20 cellular contexts compared by ENCODE assay signal in the genomic region with DNA sequence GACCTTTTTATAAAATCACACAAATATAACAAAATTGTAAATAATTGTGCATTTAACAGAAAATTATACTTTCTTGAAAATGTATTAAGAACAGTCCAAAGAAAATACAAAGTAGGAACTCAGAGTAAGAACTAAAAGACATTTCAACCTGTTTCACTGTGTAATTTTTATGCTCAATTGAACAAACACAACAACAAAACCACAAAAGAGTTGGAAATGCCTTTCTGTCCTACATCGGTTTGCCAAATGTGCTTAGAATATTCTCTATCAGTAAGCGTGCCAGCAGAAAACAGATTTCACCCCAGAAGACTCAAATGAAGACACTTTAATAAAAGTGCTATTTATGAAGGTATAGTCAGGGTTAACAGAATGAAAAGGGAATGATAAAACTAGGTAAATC.
DNase-seq lines count a peak whose midpoint lies in the region; ATAC-seq, FAIRE-seq and TF ChIP-seq lines count a peak whose summit lies in the region.
"Had no signal": no experiment of that assay in that cellular context is flagged by ENCODE, and none has a peak within 500 bp of the region (broad histone marks: within the 10 kb centered on the region; RNA-seq: fewer than 3 reads in every experiment).

No MANE protein-coding gene starts in this region.

- no peak overlapping the region for H2BK20ac ChIP-seq in H1 (ENCODE audit: low read length)

- no peaks in the 10 kb centered on the region for H3K79me1 ChIP-seq in H1 (ENCODE audit: low read depth, low read length)

- peaks cover 48% of the 10 kb centered on the region for H3K4me1 Mint-ChIP-seq in neural crest cell
- H3K4me1 Mint-ChIP-seq in activated CD4-positive, alpha-beta memory T cell treated with anti-CD3 and anti-CD28 coated beads, Interleukin-2, amount 10 ng/mL, durations not matched to agents 7 days and 5 days, result no peaks in the 10 kb centered on the region
- H3K4me1 Mint-ChIP-seq in CD8-positive, alpha-beta T cell (ENCODE audit: low read depth), result no peaks in the 10 kb centered on the region

- no peak overlapping the region for H2BK120ac ChIP-seq in H1 (replicated peaks; ENCODE audit: low read depth, low read length)

- no peaks in the 10 kb centered on the region for H4K20me1 ChIP-seq in H1 (replicated peaks in 1 of 2; ENCODE audit: control insufficient read depth in 1 of 2, insufficient read depth in 2 of 2, low read length in 2 of 2)

- peak; percentile 10 for DNase-seq in LHCN-M2 (ENCODE audit: low read depth)
- no peak for DNase-seq in H1 (ENCODE audit: low read depth in 1 of 2, low spot score in 2 of 2)
- DNase-seq in neural crest cell (ENCODE audit: low read depth, low spot score), result no peak
- DNase-seq in activated CD4-positive, alpha-beta memory T cell treated with anti-CD3 and anti-CD28 coated beads, Interleukin-2, amount 10 ng/mL, durations not matched to agents 7 days and 5 days, result no peak
- no peak for DNase-seq in CD8-positive, alpha-beta T cell
- DNase-seq: C1 segment of cervical spinal cord, KG1, NCI-H1105 treated with DMSO at 0.1 percent for 48 hours, NCI-H2029 treated with DMSO at 0.1 percent for 48 hours, NCI-H226, NCI-H526, PC-3, RPMI8226, SHP77 had no signal

- H3K4me2 ChIP-seq in H1 (ENCODE audit: insufficient read depth in 1 of 2, low read depth in 2 of 2, low read length in 2 of 2), result no peak overlapping the region

- H3K4me3 ChIP-seq in ACC112 (ENCODE audit: low read depth, low read length) (no peak overlapping the region), H1 (ENCODE audit: extremely low read depth in 1 of 4, insufficient read depth in 2 of 4, low read depth in 3 of 4, low read length in 4 of 4) (no peak overlapping the region)
- H3K4me3 ChIP-seq in CD8-positive, alpha-beta T cell (ENCODE audit: low read depth, low read length), result no peak overlapping the region
- H3K4me3 ChIP-seq: HAP-1 had no signal

- peak overlapping the region; percentile 18 for H2AFZ ChIP-seq in ACC112 (ENCODE audit: low read length, unreplicated experiment)
- no peak overlapping the region for H2AFZ ChIP-seq in H1 (ENCODE audit: low read length)

- H3K4me1 ChIP-seq in ACC112 (ENCODE audit: control insufficient read depth, insufficient read depth, low read length, unreplicated experiment) (peaks cover 46% of the 10 kb centered on the region), H1 (replicated peaks in 1 of 4; ENCODE audit: control insufficient read depth in 3 of 4, insufficient read depth in 4 of 4, low read length in 3 of 4) (peaks cover 2 to 6% (median 4%) of the 10 kb centered on the region in 4 experiments; a peak in 5 of 7 replicates)
- no peaks in the 10 kb centered on the region for H3K4me1 ChIP-seq in CD8-positive, alpha-beta T cell (ENCODE audit: insufficient read depth, low read length)
- H3K4me1 ChIP-seq: HAP-1 had no signal

- CTCF ChIA-PET in H1 (lab: Charles Lee; ENCODE audit: partially characterized antibody), result no interaction called here
- CTCF ChIA-PET in activated CD4-positive, alpha-beta memory T cell treated with anti-CD3 and anti-CD28 coated beads, Interleukin-2, amount 10 ng/mL, durations not matched to agents 7 days and 5 days (lab: Charles Lee), result no interaction called here
- CTCF ChIA-PET in CD8-positive, alpha-beta T cell (lab: Charles Lee), result no interaction called here

- H2AK5ac ChIP-seq in H1 (ENCODE audit: low read depth, low read length), result no peak overlapping the region

- no peak overlapping the region for H3K9ac ChIP-seq in H1 (replicated peaks in 1 of 4; ENCODE audit: extremely low read depth in 1 of 4, low read depth in 3 of 4, low read length in 3 of 4)

- intact Hi-C loops in CD8-positive, alpha-beta T cell (cut with DNase I, micrococcal nuclease), result no loop called here

- 90% methylated on average over 2 of the region's 2 CpGs; no CpG with 5 or more reads in 1 of the 2 experiments for WGBS in H1 (ENCODE audit: extremely low coverage in 1 of 2, insufficient coverage in 1 of 2, insufficient read length in 1 of 2, insufficient replicate concordance in 2 of 2, low coverage in 1 of 2, low lambda C conversion rate in 2 of 2, missing lambda C conversion rate in 1 of 2), 2 experiments

- no peaks in the 10 kb centered on the region for H3K27me3 ChIP-seq in ACC112 (ENCODE audit: insufficient read depth, low read length)
- no peaks in the 10 kb centered on the region for H3K27me3 ChIP-seq in H1 (replicated peaks in 1 of 4; ENCODE audit: control insufficient read depth in 3 of 4, extremely low read depth in 1 of 4, insufficient read depth in 3 of 4, low read length in 3 of 4)
- H3K27me3 ChIP-seq in CD8-positive, alpha-beta T cell (ENCODE audit: insufficient read depth, low read length), result no peaks in the 10 kb centered on the region

- peak overlapping the region; percentile 60 for H4K5ac ChIP-seq in H1 (ENCODE audit: insufficient read length, low read depth, low read length)

- H4K8ac ChIP-seq in H1 (ENCODE audit: extremely low read depth, insufficient read depth, low read length), result no peak overlapping the region

- FAIRE-seq in H1 (lab: Jason Lieb, UNC), result no peak
- FAIRE-seq: G401.6 had no signal

- POLR2A ChIA-PET in H1 (lab: Charles Lee; ENCODE audit: partially characterized antibody), result no interaction called here
- POLR2A ChIA-PET in activated CD4-positive, alpha-beta memory T cell treated with anti-CD3 and anti-CD28 coated beads, Interleukin-2, amount 10 ng/mL, durations not matched to agents 7 days and 5 days (lab: Charles Lee), result no interaction called here
- POLR2A ChIA-PET in CD8-positive, alpha-beta T cell (lab: Charles Lee), result no interaction called here

- no peaks in the 10 kb centered on the region for H3K23me2 ChIP-seq in H1 (ENCODE audit: low read depth, low read length)

- H4K91ac ChIP-seq in H1 (replicated peaks; ENCODE audit: insufficient read length, low read length), result no peak overlapping the region

- ATAC-seq in GM21390 (IDR thresholded peaks at IDR 0.05; ENCODE audit: unreplicated experiment) (no peak), HG02884 (IDR thresholded peaks at IDR 0.05; ENCODE audit: unreplicated experiment) (no peak)
- ATAC-seq in CD8-positive, alpha-beta T cell, result no peak
- ATAC-seq: PC-3 had no signal

- no peak for TF ChIP-seq EP300 in H1 (IDR thresholded peaks at IDR 0.05; ENCODE audit: borderline replicate concordance in 1 of 2, low read depth in 2 of 2, low read length in 2 of 2)

- H3K9me3 ChIP-seq in H1 (ENCODE audit: insufficient read depth in 2 of 2, low read depth in 1 of 2, low read length in 1 of 2), result no peaks in the 10 kb centered on the region
- no peaks in the 10 kb centered on the region for H3K9me3 ChIP-seq in CD8-positive, alpha-beta T cell (ENCODE audit: low read length)
- H3K9me3 ChIP-seq: HAP-1 had no signal

- H2BK5ac ChIP-seq in H1 (ENCODE audit: low read depth, low read length), result no peak overlapping the region

- no peak overlapping the region for H3K18ac ChIP-seq in H1 (ENCODE audit: extremely low read depth, low read length)

- no peak overlapping the region for H2BK15ac ChIP-seq in H1 (ENCODE audit: low read length)

- no peak overlapping the region for H3K27ac Mint-ChIP-seq in neural crest cell (ENCODE audit: unreplicated experiment)
- H3K27ac Mint-ChIP-seq in activated CD4-positive, alpha-beta memory T cell treated with anti-CD3 and anti-CD28 coated beads, Interleukin-2, amount 10 ng/mL, durations not matched to agents 7 days and 5 days, result no peak overlapping the region
- H3K27ac Mint-ChIP-seq in CD8-positive, alpha-beta T cell, result no peak overlapping the region

- no peaks in the 10 kb centered on the region for H3K36me3 Mint-ChIP-seq in neural crest cell (ENCODE audit: low read depth)
- H3K36me3 Mint-ChIP-seq in activated CD4-positive, alpha-beta memory T cell treated with anti-CD3 and anti-CD28 coated beads, Interleukin-2, amount 10 ng/mL, durations not matched to agents 7 days and 5 days (ENCODE audit: low read depth), result no peaks in the 10 kb centered on the region
- H3K36me3 Mint-ChIP-seq in CD8-positive, alpha-beta T cell, result no peaks in the 10 kb centered on the region

- TF ChIP-seq RAD21 in H1 (IDR thresholded peaks at IDR 0.05 in 1 of 2, conservative IDR thresholded peaks at IDR 0.05 in 1 of 2; ENCODE audit: low read depth in 2 of 2, low read length in 2 of 2), result no peak

- H3K56ac ChIP-seq in H1 (replicated peaks; ENCODE audit: insufficient read length, low read depth, low read length), result no peak overlapping the region

- H3K79me2 ChIP-seq in ACC112 (ENCODE audit: control insufficient read depth, insufficient read depth, low read length, unreplicated experiment) (no peaks in the 10 kb centered on the region), H1 (ENCODE audit: control insufficient read depth in 1 of 2, insufficient read depth in 2 of 2, low read length in 2 of 2) (no peaks in the 10 kb centered on the region)

- H3K27me3 Mint-ChIP-seq in neural crest cell (ENCODE audit: low read depth), result no peaks in the 10 kb centered on the region
- H3K27me3 Mint-ChIP-seq in activated CD4-positive, alpha-beta memory T cell treated with anti-CD3 and anti-CD28 coated beads, Interleukin-2, amount 10 ng/mL, durations not matched to agents 7 days and 5 days, result no peaks in the 10 kb centered on the region
- H3K27me3 Mint-ChIP-seq in CD8-positive, alpha-beta T cell (ENCODE audit: low read depth), result no peaks in the 10 kb centered on the region

- H3K14ac ChIP-seq in H1 (ENCODE audit: insufficient read length), result no peak overlapping the region

- H2BK12ac ChIP-seq in H1 (ENCODE audit: low read depth, low read length), result no peak overlapping the region

- no peak overlapping the region for H3K23ac ChIP-seq in H1 (ENCODE audit: insufficient read length)

- TF ChIP-seq POLR2A in H1 (IDR thresholded peaks at IDR 0.05; ENCODE audit: control extremely low read depth in 1 of 2, low read depth in 2 of 2, low read length in 2 of 2), result no peak

- peak overlapping the region; percentile 6 for H3K4me3 Mint-ChIP-seq in neural crest cell
- no peak overlapping the region for H3K4me3 Mint-ChIP-seq in activated CD4-positive, alpha-beta memory T cell treated with anti-CD3 and anti-CD28 coated beads, Interleukin-2, amount 10 ng/mL, durations not matched to agents 7 days and 5 days
- H3K4me3 Mint-ChIP-seq in CD8-positive, alpha-beta T cell, result no peak overlapping the region

- no peak overlapping the region for H3K4ac ChIP-seq in H1 (replicated peaks; ENCODE audit: insufficient read length, low read depth, low read length)

- no peaks in the 10 kb centered on the region for H3K36me3 ChIP-seq in ACC112 (ENCODE audit: insufficient read depth, low read length)
- H3K36me3 ChIP-seq in H1 (ENCODE audit: control insufficient read depth in 2 of 4, insufficient read depth in 4 of 4, low read length in 3 of 4), result no peaks in the 10 kb centered on the region
- no peaks in the 10 kb centered on the region for H3K36me3 ChIP-seq in CD8-positive, alpha-beta T cell (ENCODE audit: insufficient read depth, low read length)
- H3K36me3 ChIP-seq: HAP-1 had no signal

- H3K27ac ChIP-seq in ACC112 (ENCODE audit: low read depth, low read length) (no peak overlapping the region), H1 (ENCODE audit: low read depth, low read length) (no peak overlapping the region)
- H3K27ac ChIP-seq in CD8-positive, alpha-beta T cell (ENCODE audit: low read depth, low read length), result no peak overlapping the region
- H3K27ac ChIP-seq: HL-60 had no signal

- TF ChIP-seq CTCF in H1 (IDR thresholded peaks at IDR 0.05; ENCODE audit: control extremely low read depth in 1 of 3, insufficient read depth in 1 of 3, low read depth in 1 of 3, low read length in 3 of 3) (no peak), neural crest cell (conservative IDR thresholded peaks at IDR 0.05) (no peak)
- no peak for TF ChIP-seq CTCF in CD8-positive, alpha-beta T cell (IDR thresholded peaks at IDR 0.05)

- H3K9me3 Mint-ChIP-seq in neural crest cell, result no peaks in the 10 kb centered on the region
- H3K9me3 Mint-ChIP-seq in activated CD4-positive, alpha-beta memory T cell treated with anti-CD3 and anti-CD28 coated beads, Interleukin-2, amount 10 ng/mL, durations not matched to agents 7 days and 5 days, result no peaks in the 10 kb centered on the region
- H3K9me3 Mint-ChIP-seq in CD8-positive, alpha-beta T cell, result no peaks in the 10 kb centered on the region
